ENCODE assay signal across 1 cellular context in the genomic region with DNA sequence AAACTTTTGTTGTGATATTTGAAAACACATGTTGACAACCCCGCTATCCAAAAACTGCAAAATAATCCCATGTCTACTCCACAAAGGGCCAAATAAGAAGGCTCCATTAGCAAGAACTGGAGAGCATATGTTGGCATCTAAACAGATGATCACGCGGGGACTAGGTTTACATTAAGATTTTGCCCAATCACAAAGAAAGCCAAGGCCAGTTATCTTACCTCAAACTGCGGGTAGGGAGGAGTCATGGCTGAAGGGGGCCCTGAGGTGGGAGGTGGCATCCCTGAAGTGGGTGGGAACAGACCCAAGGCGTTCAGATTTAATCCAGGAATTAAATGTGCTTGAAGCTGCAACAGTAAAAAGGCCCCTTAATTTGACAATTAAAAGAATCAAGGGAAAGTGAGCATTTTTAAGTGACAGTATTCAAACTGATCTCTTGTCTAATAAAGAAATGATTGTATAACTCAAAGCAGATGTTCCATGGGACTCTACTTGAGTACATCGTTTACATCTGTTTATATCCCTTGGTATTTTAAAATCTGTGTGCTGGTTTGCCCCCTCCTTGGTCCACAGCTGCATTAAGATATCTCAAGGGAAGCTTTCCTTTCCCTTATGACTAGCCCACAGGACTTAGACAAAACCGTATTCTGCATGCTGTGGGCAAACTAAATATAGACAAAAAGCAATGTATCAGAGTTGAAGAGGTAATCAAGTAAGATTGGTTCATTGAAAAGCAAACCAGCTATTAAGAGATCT.
TF ChIP-seq lines count a peak whose summit lies in the region.

No MANE protein-coding gene starts in this region.

TF ChIP-seq in IMR-90, 13 proteins besides CTCF, POLR2A, EP300 and RAD21 (continued from another document):
- TF ChIP-seq ELK1 (IDR thresholded peaks at IDR 0.05; ENCODE audit: borderline replicate concordance, low read depth, low read length) (no peak), USF2 (IDR thresholded peaks at IDR 0.05; ENCODE audit: low read depth, low read length) (no peak), BHLHE40 (IDR thresholded peaks at IDR 0.05; ENCODE audit: low read depth, low read length) (no peak), NFE2L2 (IDR thresholded peaks at IDR 0.05; ENCODE audit: low read depth, low read length) (no peak), MXI1 (IDR thresholded peaks at IDR 0.05; ENCODE audit: borderline replicate concordance, low read depth, low read length) (no peak), CEBPB (IDR thresholded peaks at IDR 0.05; ENCODE audit: low read depth, low read length) (no peak), RFX5 (IDR thresholded peaks at IDR 0.05; ENCODE audit: low read depth, low read length) (no peak), MAZ (IDR thresholded peaks at IDR 0.05; ENCODE audit: borderline replicate concordance, low read depth, low read length) (no peak)
TF ChIP-seq in IMR-90: peak in this region for 0.
